ENCODE assay signal across 14 cellular contexts in genomic region chr4:154344686-154345085, GRCh38.
DNase-seq lines count a peak whose midpoint lies in the region; ATAC-seq, FAIRE-seq and TF ChIP-seq lines count a peak whose summit lies in the region.
"Had no signal": no experiment of that assay in that cellular context is flagged by ENCODE, and none has a peak within 500 bp of the region (broad histone marks: within the 10 kb centered on the region; RNA-seq: fewer than 3 reads in every experiment).

No MANE protein-coding gene starts in this region.

- H3K9me3 ChIP-seq in HepG2 (ENCODE audit: low read length) (no peaks in the 10 kb centered on the region), right lobe of liver (no peaks in the 10 kb centered on the region), OCI-LY7 (ENCODE audit: low read length) (no peaks in the 10 kb centered on the region), A673 (ENCODE audit: low read depth, low read length, poor library complexity, severe bottlenecking) (no peaks in the 10 kb centered on the region)
- H3K9me3 ChIP-seq: adrenal gland, pancreas had no signal

- CTCF ChIA-PET in HepG2 (lab: Yijun Ruan, JAX; ENCODE audit: low intra/inter-chr PET ratio, low total read pairs) (no interaction called here), OCI-LY7 (lab: Charles Lee; ENCODE audit: unreplicated experiment) (interaction anchor here (1.0 kb wide), 1 partner anchor 162 kb away, joined by 3 read pairs; no protein-coding TSS in a partner anchor), A673 (lab: Charles Lee) (no interaction called here)

- TF ChIP-seq RAD21 in HepG2 (CRISPR knock-in tag; IDR thresholded peaks at IDR 0.05), result no peak

- H3K27me3 ChIP-seq in HepG2 (ENCODE audit: control insufficient read depth in 1 of 2, insufficient read depth in 2 of 2, low read length in 2 of 2) (no peaks in the 10 kb centered on the region), right lobe of liver (no peaks in the 10 kb centered on the region), A673 (replicated peaks; ENCODE audit: insufficient read depth, low read depth, low read length, poor library complexity) (no peaks in the 10 kb centered on the region)
- H3K27me3 ChIP-seq: adrenal gland had no signal

- POLR2A ChIA-PET in HepG2 (lab: Yijun Ruan, JAX) (no interaction called here), OCI-LY7 (lab: Charles Lee) (no interaction called here), A673 (lab: Charles Lee; ENCODE audit: low non-redundant PET) (no interaction called here)

- H3K4me1 ChIP-seq in HepG2 (ENCODE audit: insufficient read depth, low read length), result no peaks in the 10 kb centered on the region
- H3K4me1 ChIP-seq in right lobe of liver, result no peaks in the 10 kb centered on the region
- H3K4me1 ChIP-seq in OCI-LY7 (ENCODE audit: insufficient read depth, low read length, poor library complexity, severe bottlenecking), result no peaks in the 10 kb centered on the region
- no peaks in the 10 kb centered on the region for H3K4me1 ChIP-seq in A673 (ENCODE audit: insufficient read depth, low read length, poor library complexity, severe bottlenecking)
- H3K4me1 ChIP-seq: adrenal gland, pancreas had no signal

- FAIRE-seq in HepG2 (lab: Jason Lieb, UNC), result no peak
- FAIRE-seq: pancreas had no signal

- in situ Hi-C loops in HepG2 (cut with HindIII; ENCODE audit: extremely low pct_ligation_motif_present, low pct_unique_long_range_greater_than_20kb), result no loop called here
- in situ Hi-C loops in KBM-7 (cut with MboI; ENCODE audit: low pct_unique_long_range_greater_than_20kb, low sequenced_read_pairs), result loop anchor here (25.0 kb wide), 1 partner anchor 268 kb away; the partner anchor contains the start of gene FGG

- DNase-seq in HepG2 (ENCODE audit: low spot score), result peak; percentile 1
- DNase-seq in right lobe of liver, result no peak
- DNase-seq in OCI-LY7 (ENCODE audit: low spot score), result peak; percentile 11
- DNase-seq in A673 (ENCODE audit: low spot score), result no peak
- no peak for DNase-seq in SIG-M5 (lab: John Stamatoyannopoulos, UW)
- no peak for DNase-seq in KBM-7
- DNase-seq: adrenal gland; GDM1; NCI-H524 treated with DMSO at 0.1 percent for 48 hours; pancreas; stimulated activated CD4-positive, alpha-beta T cell treated with anti-CD3 and anti-CD28 coated beads, Interleukin-2, amount 100 ng/mL, for 48 hours; T-helper 1 cell had no signal

- H3K27ac ChIP-seq in HepG2 (ENCODE audit: extremely low read length, insufficient read depth, low read length) (no peak overlapping the region), right lobe of liver (no peak overlapping the region), OCI-LY7 (ENCODE audit: low read depth, low read length, poor library complexity, severe bottlenecking) (no peak overlapping the region), A673 (ENCODE audit: low read depth, low read length, poor library complexity, severe bottlenecking) (no peak overlapping the region)
- H3K27ac ChIP-seq: adrenal gland, pancreas had no signal

- no peak overlapping the region for H2AFZ ChIP-seq in HepG2 (ENCODE audit: low read length)
- no peak overlapping the region for H2AFZ ChIP-seq in OCI-LY7 (ENCODE audit: low read length)

- intact Hi-C loops in HepG2 (cut with micrococcal nuclease; ENCODE audit: unreplicated experiment), result no loop called here
- intact Hi-C loops in right lobe of liver (cut with DNase I), result no loop called here
- intact Hi-C loops in OCI-LY7 (cut with micrococcal nuclease; ENCODE audit: unreplicated experiment), result no loop called here
- intact Hi-C loops in A673 (cut with micrococcal nuclease; ENCODE audit: unreplicated experiment), result no loop called here

- no peak overlapping the region for H3K9ac ChIP-seq in HepG2 (ENCODE audit: insufficient read depth, low read depth, low read length)

- H3K9me2 ChIP-seq in OCI-LY7 (ENCODE audit: insufficient read depth, low read length), result no peaks in the 10 kb centered on the region

- no peaks in the 10 kb centered on the region for H3K79me2 ChIP-seq in HepG2 (ENCODE audit: insufficient read depth, low read length)
- no peaks in the 10 kb centered on the region for H3K79me2 ChIP-seq in OCI-LY7 (ENCODE audit: insufficient read depth, low read depth, low read length)

- no peak for TF ChIP-seq POLR2A in HepG2 (IDR thresholded peaks at IDR 0.05; ENCODE audit: insufficient read depth in 1 of 2, low read depth in 2 of 2, low read length in 2 of 2)
- no peak for TF ChIP-seq POLR2A in right lobe of liver (IDR thresholded peaks at IDR 0.05)

- H4K20me1 ChIP-seq in HepG2 (ENCODE audit: insufficient read depth, low read length) (no peaks in the 10 kb centered on the region), OCI-LY7 (ENCODE audit: insufficient read depth, low read length) (no peaks in the 10 kb centered on the region)

- ATAC-seq in HepG2 (peak; percentile 80), right lobe of liver (no peak), HG02678 (IDR thresholded peaks at IDR 0.05; ENCODE audit: unreplicated experiment) (peak; percentile 76), GM21737 (IDR thresholded peaks at IDR 0.05; ENCODE audit: unreplicated experiment) (no peak)
- ATAC-seq: pancreas had no signal

- no peak overlapping the region for H3K4me3 ChIP-seq in HepG2 (replicated peaks in 1 of 3; ENCODE audit: insufficient read depth in 1 of 3, low read depth in 2 of 3, low read length in 3 of 3)
- no peak overlapping the region for H3K4me3 ChIP-seq in right lobe of liver
- H3K4me3 ChIP-seq in OCI-LY7 (ENCODE audit: low read depth, low read length, poor library complexity, severe bottlenecking), result no peak overlapping the region
- no peak overlapping the region for H3K4me3 ChIP-seq in A673 (ENCODE audit: low read depth, low read length, poor library complexity, severe bottlenecking)
- H3K4me3 ChIP-seq: adrenal gland, pancreas had no signal

- WGBS in HepG2 (ENCODE audit: low lambda C conversion rate), result 60% methylated on average over 4 of the region's 6 CpGs
- 93% methylated on average over 3 of the region's 6 CpGs for WGBS in right lobe of liver (ENCODE audit: insufficient coverage, low coverage, low lambda C conversion rate, missing lambda C conversion rate)

- H3K4me2 ChIP-seq in HepG2 (ENCODE audit: low read depth, low read length) (no peak overlapping the region), OCI-LY7 (ENCODE audit: low read length) (no peak overlapping the region)

- H3K36me3 ChIP-seq in HepG2 (replicated peaks in 1 of 2; ENCODE audit: control insufficient read depth in 1 of 2, insufficient read depth in 2 of 2, low read length in 2 of 2) (no peaks in the 10 kb centered on the region), right lobe of liver (no peaks in the 10 kb centered on the region), OCI-LY7 (ENCODE audit: insufficient read depth, low read length) (no peaks in the 10 kb centered on the region), A673 (ENCODE audit: insufficient read depth, low read length, poor library complexity, severe bottlenecking) (no peaks in the 10 kb centered on the region)
- H3K36me3 ChIP-seq: adrenal gland, pancreas had no signal

- TF ChIP-seq CTCF in HepG2 (CRISPR knock-in tag; IDR thresholded peaks at IDR 0.05) (peak; percentile 34; the same call in 1 of the 2 replicates), right lobe of liver (IDR thresholded peaks at IDR 0.05) (no peak), OCI-LY7 (conservative IDR thresholded peaks at IDR 0.05; ENCODE audit: low read length) (peak; percentile 48), A673 (conservative IDR thresholded peaks at IDR 0.05; ENCODE audit: low read depth, low read length) (no peak)

- TF ChIP-seq EP300 in HepG2 (IDR thresholded peaks at IDR 0.05; ENCODE audit: low read depth in 2 of 2, low read length in 2 of 2) (no peak), HepG2 (CRISPR knock-in tag; IDR thresholded peaks at IDR 0.05; ENCODE audit: borderline replicate concordance) (no peak)

- no TSS peak for BruUV-seq in HepG2 (replicated peaks; lab: Mats Ljungman, UMichigan)
- BruUV-seq in OCI-LY7 (replicated peaks; lab: Mats Ljungman, UMichigan), result no TSS peak
- no TSS peak for BruUV-seq in A673 (replicated peaks; lab: Mats Ljungman, UMichigan)

TF ChIP-seq in HepG2, 621 proteins besides CTCF, POLR2A, EP300 and RAD21 (continues in another document):
- TF ChIP-seq CENPT (CRISPR knock-in tag; IDR thresholded peaks at IDR 0.05; ENCODE audit: low read depth), result no peak
- no peak for TF ChIP-seq ZNF781 (CRISPR knock-in tag; IDR thresholded peaks at IDR 0.05; ENCODE audit: borderline replicate concordance, not compliant biosample characterization)
- no peak for TF ChIP-seq SKIL (CRISPR knock-in tag; IDR thresholded peaks at IDR 0.05; ENCODE audit: borderline replicate concordance)
- no peak for TF ChIP-seq BRD4 (CRISPR knock-in tag; IDR thresholded peaks at IDR 0.05)
- no peak for TF ChIP-seq SRSF9 (IDR thresholded peaks at IDR 0.05; ENCODE audit: borderline replicate concordance, insufficient read depth, low read depth, low read length, poor library complexity, severe bottlenecking)
- no peak for TF ChIP-seq ZNF556 (CRISPR knock-in tag; IDR thresholded peaks at IDR 0.05; ENCODE audit: borderline replicate concordance)
- no peak for TF ChIP-seq DNMT3B (CRISPR knock-in tag; conservative IDR thresholded peaks at IDR 0.05)

Comparison
In these comparisons a context has a peak if more than half of its experiments do, and no peak if none do; other contexts are left out.
1. ATAC-seq: peak in HepG2 (single experiment) and HG02678 (single experiment); none in right lobe of liver (0 of 4) and GM21737 (single experiment).
2. DNase-seq: peak in HepG2 (single experiment) and OCI-LY7 (single experiment); none in right lobe of liver (0 of 3), A673 (single experiment), SIG-M5 (single experiment) and KBM-7 (single experiment).
3. CTCF ChIP-seq: peak in HepG2 (single experiment) and OCI-LY7 (single experiment); none in right lobe of liver (0 of 4) and A673 (single experiment).